ENCODE assay signal across 21 cellular contexts in the genomic region with DNA sequence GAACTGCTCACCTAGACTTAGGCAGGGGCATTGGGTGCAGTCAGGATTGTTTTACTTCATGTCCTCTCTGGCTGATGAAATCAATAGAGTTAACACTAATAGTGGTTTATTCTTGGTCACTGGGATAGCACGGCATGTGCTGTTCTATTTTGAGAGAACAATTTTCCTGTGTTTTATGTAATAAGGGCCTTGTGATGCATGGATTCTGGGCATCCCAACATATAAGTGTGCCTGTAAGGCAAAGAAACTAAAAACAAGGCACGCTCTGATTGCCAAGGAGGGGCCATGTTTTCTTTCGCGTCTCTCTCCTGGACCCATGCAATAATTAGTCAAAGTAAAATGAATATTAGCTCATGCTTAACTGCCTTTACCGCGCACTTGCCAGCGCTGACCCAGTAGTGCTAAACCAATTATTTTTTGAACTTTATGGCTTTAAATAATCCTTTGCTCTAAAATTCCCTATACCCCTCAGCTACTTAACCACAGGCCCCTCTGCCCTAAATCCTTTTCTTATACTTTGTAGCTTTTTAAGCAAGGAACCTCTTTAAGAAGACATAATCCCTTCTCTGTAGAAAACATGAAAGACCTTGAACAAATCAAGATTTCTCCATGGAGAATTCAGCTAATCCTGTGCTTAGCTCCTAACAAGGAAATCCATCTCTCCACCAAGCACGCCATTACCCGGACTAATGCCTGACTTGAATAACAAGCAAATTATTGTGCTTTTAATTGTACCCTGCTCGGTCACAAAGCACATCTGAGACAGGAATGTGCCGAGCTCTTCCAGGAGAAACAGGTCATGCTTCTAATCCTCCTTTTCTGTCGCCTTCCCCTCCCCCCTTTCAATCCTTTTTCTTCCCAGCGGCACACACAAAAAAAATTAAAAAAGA.
DNase-seq lines count a peak whose midpoint lies in the region; ATAC-seq and TF ChIP-seq lines count a peak whose summit lies in the region.
"Had no signal": no experiment of that assay in that cellular context is flagged by ENCODE, and none has a peak within 500 bp of the region (broad histone marks: within the 10 kb centered on the region; RNA-seq: fewer than 3 reads in every experiment).

No MANE protein-coding gene starts in this region.

- no peak overlapping the region for H2BK12ac ChIP-seq in neuronal stem cell (ENCODE audit: low read length)

- H3K36me3 ChIP-seq in SJSA1 (no peaks in the 10 kb centered on the region), hepatocyte (replicated peaks; ENCODE audit: insufficient read depth, low read depth) (no peaks in the 10 kb centered on the region), neuronal stem cell (replicated peaks in 1 of 2; ENCODE audit: control insufficient read depth in 2 of 2, insufficient read depth in 2 of 2, low read length in 2 of 2) (no peaks in the 10 kb centered on the region), aorta (ENCODE audit: control insufficient read depth in 1 of 2, insufficient read depth in 2 of 2, low read length in 1 of 2) (no peaks in the 10 kb centered on the region)
- H3K36me3 ChIP-seq: left lung, upper lobe of right lung had no signal

- 48% methylated on average over 13 of the region's 13 CpGs for WGBS in hepatocyte (ENCODE audit: low lambda C conversion rate, missing lambda C conversion rate)
- no CpG with 5 or more reads among the region's 13 CpGs for WGBS in neuronal stem cell (ENCODE audit: extremely low coverage in 2 of 2, insufficient read length in 2 of 2, insufficient replicate concordance in 1 of 2), 2 donors
- WGBS in aorta, 2 donors: 66 to 69% methylated on average over 13 of the region's 13 CpGs

- no peak overlapping the region for H3K14ac ChIP-seq in neuronal stem cell (ENCODE audit: low read length)

- no peaks in the 10 kb centered on the region for H3K27me3 ChIP-seq in SJSA1 (replicated peaks)
- H3K27me3 ChIP-seq in hepatocyte: no peaks in the 10 kb centered on the region
- no peaks in the 10 kb centered on the region for H3K27me3 ChIP-seq in neuronal stem cell (ENCODE audit: control insufficient read depth in 3 of 3, insufficient read depth in 3 of 3, low read depth in 1 of 3, low read length in 3 of 3)
- H3K27me3 ChIP-seq in aorta (ENCODE audit: control insufficient read depth in 1 of 2, insufficient read depth in 2 of 2, low read length in 1 of 2): no peaks in the 10 kb centered on the region
- H3K27me3 ChIP-seq: upper lobe of right lung had no signal

- no peaks in the 10 kb centered on the region for H3K9me2 ChIP-seq in hepatocyte (replicated peaks; ENCODE audit: insufficient read depth)

- H2BK15ac ChIP-seq in neuronal stem cell (ENCODE audit: low read length): no peak overlapping the region

- no peaks in the 10 kb centered on the region for H4K20me1 ChIP-seq in hepatocyte (ENCODE audit: insufficient read depth, poor library complexity, severe bottlenecking)

- H2BK5ac ChIP-seq in neuronal stem cell (ENCODE audit: low read length): no peak overlapping the region

- no peaks in the 10 kb centered on the region for H3K9me3 ChIP-seq in SJSA1 (replicated peaks)
- no peaks in the 10 kb centered on the region for H3K9me3 ChIP-seq in hepatocyte (ENCODE audit: low read depth)
- no peaks in the 10 kb centered on the region for H3K9me3 ChIP-seq in neuronal stem cell (replicated peaks in 1 of 2; ENCODE audit: control insufficient read depth in 2 of 2, insufficient read depth in 1 of 2, low read depth in 1 of 2, low read length in 2 of 2)
- H3K9me3 ChIP-seq in aorta (ENCODE audit: control insufficient read depth, low read length): no peaks in the 10 kb centered on the region
- H3K9me3 ChIP-seq: left lung, psoas muscle, upper lobe of right lung had no signal

- intact Hi-C loops in aorta (cut with DNase I): no loop called here

- ATAC-seq in GM21737 (IDR thresholded peaks at IDR 0.05; ENCODE audit: unreplicated experiment) (no peak), aorta (ENCODE audit: low FRiP score) (no peak)
- ATAC-seq: activated CD4-positive, CD25-positive, alpha-beta regulatory T cell treated with anti-CD3 and anti-CD28 coated beads, Interleukin-2, amount 50 U/mL, for 24 hours; CD8-positive, alpha-beta T cell; left lung; Right ventricle myocardium inferior; stimulated activated naive CD8-positive, alpha-beta T cell treated with anti-CD3 and anti-CD28 coated beads, Interleukin-15, Interleukin-2, amounts not matched to agents 100 U/mL and 50 U/mL, for 24 hours; upper lobe of right lung had no signal

- H3K4me1 ChIP-seq in SJSA1 (replicated peaks) (peaks cover 43% of the 10 kb centered on the region), hepatocyte (ENCODE audit: insufficient read depth) (peaks cover 5% of the 10 kb centered on the region), neuronal stem cell (ENCODE audit: control insufficient read depth in 2 of 2, insufficient read depth in 1 of 2, low read depth in 1 of 2, low read length in 2 of 2) (peaks cover 16 to 30% of the 10 kb centered on the region in 2 donors), aorta (ENCODE audit: control insufficient read depth in 1 of 2, insufficient read depth in 2 of 2, low read length in 2 of 2) (no peaks in the 10 kb centered on the region)
- H3K4me1 ChIP-seq: psoas muscle, upper lobe of right lung had no signal

- peak overlapping the region; percentile 27 for H3K4me2 ChIP-seq in hepatocyte
- H3K4me2 ChIP-seq in neuronal stem cell (ENCODE audit: insufficient read depth, low read length, poor library complexity, severe bottlenecking): no peak overlapping the region

- H2AFZ ChIP-seq in hepatocyte: no peak overlapping the region
- peak overlapping the region; percentile 68 for H2AFZ ChIP-seq in neuronal stem cell (ENCODE audit: low read length)

- H3K79me1 ChIP-seq in neuronal stem cell (ENCODE audit: low read depth, low read length): no peaks in the 10 kb centered on the region

- no peak for TF ChIP-seq CTCF in hepatocyte (IDR thresholded peaks at IDR 0.05; ENCODE audit: poor library complexity)

- no peaks in the 10 kb centered on the region for H3K79me2 ChIP-seq in hepatocyte

- no peak overlapping the region for H2BK120ac ChIP-seq in neuronal stem cell (ENCODE audit: low read depth, low read length)

- no peak overlapping the region for H2AK5ac ChIP-seq in neuronal stem cell (ENCODE audit: low read depth, low read length)

- no peak overlapping the region for H3K23ac ChIP-seq in neuronal stem cell (ENCODE audit: low read depth, low read length, poor library complexity)

- no peak overlapping the region for H3K9ac ChIP-seq in neuronal stem cell (ENCODE audit: low read depth, low read length, poor library complexity)

- no peak overlapping the region for H3K18ac ChIP-seq in neuronal stem cell (ENCODE audit: low read length)

- no peak overlapping the region for H4K8ac ChIP-seq in neuronal stem cell (ENCODE audit: low read depth, low read length)

- DNase-seq in ELF-1 (ENCODE audit: low read depth, low spot score) (peak; percentile 52), SJSA1 (ENCODE audit: low read depth in 1 of 2, low spot score in 2 of 2) (no peak), hepatocyte (ENCODE audit: low spot score) (no peak), neuronal stem cell (ENCODE audit: low spot score) (peak; percentile 85), GOT3 (lab: John Stamatoyannopoulos, UW) (no peak), NCI-H2196 (lab: John Stamatoyannopoulos, UW; ENCODE audit: unreplicated experiment) (no peak), aorta (no peak)
- DNase-seq: activated effector memory CD4-positive, alpha-beta T cell treated with Interleukin-2 at 50 U/mL for 16 hours; CD8-positive, alpha-beta T cell; cerebellar nuclear complex; Kasumi-1; left lung; NCI-H345; psoas muscle; stimulated activated CD4-positive, alpha-beta T cell treated with anti-CD3 and anti-CD28 coated beads, Interleukin-15, amount 100 ng/mL, for 24 hours; stimulated activated naive CD8-positive, alpha-beta T cell treated with anti-CD3 and anti-CD28 coated beads, Interleukin-15, Interleukin-2, amounts not matched to agents 100 U/mL and 50 U/mL, for 24 hours; T-helper 2 cell; upper lobe of right lung had no signal

- no peak overlapping the region for H3K4ac ChIP-seq in neuronal stem cell (ENCODE audit: low read length)

- no peak overlapping the region for H4K91ac ChIP-seq in neuronal stem cell (ENCODE audit: low read depth, low read length, poor library complexity)

- H3K27ac ChIP-seq in SJSA1: peak overlapping the region; percentile 98
- H3K27ac ChIP-seq in hepatocyte: no peak overlapping the region
- peak overlapping the region; percentile 86 for H3K27ac ChIP-seq in neuronal stem cell (replicated peaks; ENCODE audit: low read length)
- H3K27ac ChIP-seq in aorta (ENCODE audit: low read depth in 1 of 2, low read length in 2 of 2): no peak overlapping the region
- H3K27ac ChIP-seq: left lung, psoas muscle, upper lobe of right lung had no signal

- H3K4me3 ChIP-seq in SJSA1 (no peak overlapping the region), hepatocyte (no peak overlapping the region), neuronal stem cell (ENCODE audit: low read length in 2 of 2) (no peak overlapping the region), aorta (ENCODE audit: low read length in 2 of 2) (no peak overlapping the region)
- H3K4me3 ChIP-seq: left lung, psoas muscle, upper lobe of right lung had no signal

Comparison
In these comparisons a context has a peak if more than half of its experiments do, and no peak if none do; other contexts are left out.
1. DNase-seq: peak in ELF-1 (single experiment) and neuronal stem cell (single experiment); none in SJSA1 (0 of 2), hepatocyte (single experiment), GOT3 (single experiment), NCI-H2196 (single experiment) and aorta (0 of 2).
2. H3K27ac ChIP-seq: peak in SJSA1 (single experiment) and neuronal stem cell (single experiment); none in hepatocyte (single experiment) and aorta (0 of 2).